In genomic region chrX:149472620-149473019, GRCh38 we compare ENCODE assay signal across 30 cellular contexts. TPM values are rescaled to one million over a fixed set of nuclear protein-coding genes. Genes with fewer than 3 reads are reported as not detected.
DNase-seq lines count a peak whose midpoint lies in the region; ATAC-seq and TF ChIP-seq lines count a peak whose summit lies in the region.
"Had no signal": no experiment of that assay in that cellular context is flagged by ENCODE, and none has a peak within 500 bp of the region (broad histone marks: within the 10 kb centered on the region; RNA-seq: fewer than 3 reads in every experiment).

No MANE protein-coding gene starts in this region.

- no peaks in the 10 kb centered on the region for H3K27me3 Mint-ChIP-seq in type B pancreatic cell
- H3K27me3 Mint-ChIP-seq: activated naive CD8-positive, alpha-beta T cell had no signal

- dilution Hi-C loops in mammary epithelial cell (cut with HindIII; ENCODE audit: low sequenced_read_pairs): no loop called here

- TF ChIP-seq POLR2A in breast epithelium (IDR thresholded peaks at IDR 0.05): no peak

- H3K4me1 ChIP-seq in mammary epithelial cell (ENCODE audit: insufficient read depth, low read length): no peaks in the 10 kb centered on the region
- no peaks in the 10 kb centered on the region for H3K4me1 ChIP-seq in breast epithelium
- H3K4me1 ChIP-seq: SJCRH30 had no signal

- intact Hi-C loops in mammary epithelial cell (cut with micrococcal nuclease) (loop anchor here (5.0 kb wide), 2 partner anchors 185 to 320 kb away; no protein-coding TSS in a partner anchor), breast epithelium (cut with DNase I; ENCODE audit: low total_unique reads) (no loop called here)

- in situ Hi-C loops in mammary epithelial cell (cut with MboI; ENCODE audit: low sequenced_read_pairs in 2 of 2): no loop called here
- in situ Hi-C loops in SK-MEL-5 (cut with HindIII; ENCODE audit: low pct_unique_long_range_greater_than_20kb, low sequenced_read_pairs): no loop called here

- no peak overlapping the region for H3K4me3 Mint-ChIP-seq in type B pancreatic cell
- H3K4me3 Mint-ChIP-seq: activated naive CD8-positive, alpha-beta T cell; CD4-positive, alpha-beta T cell; H9; nephron progenitor cell; stimulated activated naive B cell treated with anti-CD40 and anti-IgM and Interleukin-4, amounts not matched to agents 10 μg/mL and 1 μg/mL and 100 μg/mL, for 72 hours had no signal

- no peaks in the 10 kb centered on the region for H3K27me3 ChIP-seq in mammary epithelial cell (ENCODE audit: insufficient read depth, low read length)
- H3K27me3 ChIP-seq in breast epithelium: peaks cover 0 to 19% of the 10 kb centered on the region in 2 donors
- H3K27me3 ChIP-seq: SJCRH30 had no signal

- H3K9me3 Mint-ChIP-seq in type B pancreatic cell: no peaks in the 10 kb centered on the region
- H3K9me3 Mint-ChIP-seq: CD4-positive, alpha-beta T cell; stimulated activated naive B cell treated with anti-CD40 and anti-IgM and Interleukin-4, amounts not matched to agents 10 μg/mL and 1 μg/mL and 100 μg/mL, for 72 hours had no signal

- H4K20me1 ChIP-seq in mammary epithelial cell (ENCODE audit: insufficient read depth, low read length): no peaks in the 10 kb centered on the region

- H3K4me2 ChIP-seq in mammary epithelial cell (ENCODE audit: insufficient read depth, low read depth, low read length): no peak overlapping the region

- no TSS peak for BruUV-seq in mammary epithelial cell (replicated peaks; lab: Mats Ljungman, UMichigan)

- no peaks in the 10 kb centered on the region for H3K4me1 Mint-ChIP-seq in type B pancreatic cell (ENCODE audit: unreplicated experiment)

- ATAC-seq in GM19395 (IDR thresholded peaks at IDR 0.05; ENCODE audit: unreplicated experiment): no peak
- ATAC-seq: heart left ventricle; lower lobe of right lung; stimulated activated naive B cell treated with anti-CD40 and anti-IgM and Interleukin-4, amounts not matched to agents 10 μg/mL and 1 μg/mL and 100 μg/mL, for 72 hours had no signal

- no peak overlapping the region for H2AFZ ChIP-seq in mammary epithelial cell (ENCODE audit: low read depth, low read length)

- CTCF ChIA-PET in mammary epithelial cell (lab: Charles Lee; ENCODE audit: low non-redundant PET): no interaction called here

- peaks cover 9% of the 10 kb centered on the region for H3K36me3 Mint-ChIP-seq in type B pancreatic cell
- H3K36me3 Mint-ChIP-seq: activated naive CD8-positive, alpha-beta T cell had no signal

- H3K9me3 ChIP-seq in mammary epithelial cell (replicated peaks; ENCODE audit: insufficient read depth, low read length) (no peaks in the 10 kb centered on the region), breast epithelium (no peaks in the 10 kb centered on the region)
- H3K9me3 ChIP-seq: heart left ventricle, lower lobe of right lung, SJCRH30 had no signal

- H3K9ac ChIP-seq in mammary epithelial cell (ENCODE audit: insufficient read depth, low read length): no peak overlapping the region

- peak; percentile 46 for DNase-seq in mammary epithelial cell
- no peak for DNase-seq in breast epithelium (ENCODE audit: low spot score in 2 of 2)
- DNase-seq in SK-MEL-5 (ENCODE audit: low read depth, low spot score): peak; percentile 62
- peak; percentile 85 for DNase-seq in kidney tubule cell (ENCODE audit: low spot score)
- no peak for DNase-seq in type B pancreatic cell (ENCODE audit: extremely low spot score, unreplicated experiment)
- no peak for DNase-seq in stimulated activated CD4-positive, alpha-beta T cell treated with anti-CD3 and anti-CD28 coated beads, Interleukin-2, amount 100 ng/mL, for 48 hours
- no peak for DNase-seq in activated CD8-positive, alpha-beta memory T cell treated with anti-CD3 and anti-CD28 coated beads, Interleukin-2, amount 50 U/mL, for 48 hours
- DNase-seq: activated CD4-positive, alpha-beta T cell treated with anti-CD3 and anti-CD28 coated beads for 48 hours; activated effector memory CD4-positive, alpha-beta T cell treated with anti-CD3 and anti-CD28 coated beads, Interleukin-2, amount 50 U/mL, for 16 hours; activated T-cell treated with anti-CD3 and anti-CD28 coated beads, Interleukin-2, amount 50 U/mL, for 1 hour; anterior cingulate cortex; CD4-positive, alpha-beta T cell; effector memory CD4-positive, alpha-beta T cell; erythroblast; H9; heart left ventricle; islet precursor cell; lower lobe of right lung; NCI-H146; NCI-H226; NCI-H69; nephron progenitor cell; SJCRH30; stimulated activated naive B cell treated with anti-CD40 and anti-IgM and Interleukin-4, amounts not matched to agents 10 μg/mL and 1 μg/mL and 100 μg/mL, for 72 hours; T1000; WERI-Rb-1 had no signal

- no peaks in the 10 kb centered on the region for H3K36me3 ChIP-seq in mammary epithelial cell (ENCODE audit: insufficient read depth, low read length)
- no peaks in the 10 kb centered on the region for H3K36me3 ChIP-seq in breast epithelium
- H3K36me3 ChIP-seq: cardiac muscle cell, lower lobe of right lung, SJCRH30, WERI-Rb-1 had no signal

- H3K79me2 ChIP-seq in mammary epithelial cell (ENCODE audit: insufficient read depth, low read length): no peaks in the 10 kb centered on the region

- H3K27ac Mint-ChIP-seq in type B pancreatic cell: no peak overlapping the region
- H3K27ac Mint-ChIP-seq: activated naive CD8-positive, alpha-beta T cell; CD4-positive, alpha-beta T cell; H9; nephron progenitor cell; stimulated activated naive B cell treated with anti-CD40 and anti-IgM and Interleukin-4, amounts not matched to agents 10 μg/mL and 1 μg/mL and 100 μg/mL, for 72 hours had no signal

- H3K4me3 ChIP-seq in mammary epithelial cell (replicated peaks in 1 of 3; ENCODE audit: insufficient read depth in 1 of 3, low read depth in 2 of 3, low read length in 3 of 3) (no peak overlapping the region), breast epithelium (no peak overlapping the region)
- H3K4me3 ChIP-seq: cardiac muscle cell, coronary artery, heart left ventricle, lower lobe of right lung, SJCRH30 had no signal

- TF ChIP-seq CTCF in mammary epithelial cell (conservative IDR thresholded peaks at IDR 0.05 in 1 of 2, IDR thresholded peaks at IDR 0.05 in 1 of 2; ENCODE audit: extremely low read depth in 1 of 2, insufficient read depth in 1 of 2, low read depth in 1 of 2, low read length in 2 of 2) (no peak), breast epithelium (IDR thresholded peaks at IDR 0.05) (no peak), type B pancreatic cell (conservative IDR thresholded peaks at IDR 0.05) (no peak)

- H3K27ac ChIP-seq in mammary epithelial cell (ENCODE audit: insufficient read depth, low read depth, low read length) (no peak overlapping the region), breast epithelium (no peak overlapping the region)
- H3K27ac ChIP-seq: cardiac muscle cell, coronary artery, heart left ventricle, lower lobe of right lung, SJCRH30, WERI-Rb-1 had no signal

RNA-seq across cellular contexts. Expression of gene IDS, which starts 32.5 kb away (rescaled TPM):
- 10 to 100 TPM; 56.8 to 57.7 TPM for total RNA-seq in mammary epithelial cell
- 88.8 TPM for polyA plus RNA-seq in mammary epithelial cell
- 124 TPM for polyA minus RNA-seq in mammary epithelial cell
- 10 to 100 TPM; 61.0 to 72.0 (median 61.8) TPM for total RNA-seq in breast epithelium
- total RNA-seq in SK-MEL-5 (2014; rRNA removed; shearing (Covaris generic)): 31.6 and 36.8 TPM in 2 replicates
- polyA plus RNA-seq in SK-MEL-5 (2015; cell fraction: cytosol; rRNA removed): 50.3 and 60.6 TPM in 2 replicates
- polyA plus RNA-seq in SK-MEL-5 (2015; cell fraction: nucleus; rRNA removed): 79.7 and 86.3 TPM in 2 replicates
- total RNA-seq in type B pancreatic cell (ENCODE audit: low replicate concordance): 46.8 and 173 TPM in 2 replicates

Comparison
In these comparisons a context has a peak if more than half of its experiments do, and no peak if none do; other contexts are left out.
1. DNase-seq: peak in mammary epithelial cell (single experiment), SK-MEL-5 (single experiment) and kidney tubule cell (single experiment); none in breast epithelium (0 of 2), type B pancreatic cell (single experiment), stimulated activated CD4-positive, alpha-beta T cell treated with anti-CD3 and anti-CD28 coated beads, Interleukin-2, amount 100 ng/mL, for 48 hours (0 of 2) and activated CD8-positive, alpha-beta memory T cell treated with anti-CD3 and anti-CD28 coated beads, Interleukin-2, amount 50 U/mL, for 48 hours (single experiment).